In genomic region chr14:93045965-93046695, GRCh38 we compare ENCODE assay signal across 11 cellular contexts.
DNase-seq lines count a peak whose midpoint lies in the region; ATAC-seq and TF ChIP-seq lines count a peak whose summit lies in the region.
"Had no signal": no experiment of that assay in that cellular context is flagged by ENCODE, and none has a peak within 500 bp of the region (broad histone marks: within the 10 kb centered on the region; RNA-seq: fewer than 3 reads in every experiment).

No MANE protein-coding gene starts in this region.

- H3K27me3 ChIP-seq in left lung: no peaks in the 10 kb centered on the region
- H3K27me3 ChIP-seq: gastrocnemius medialis had no signal

- ATAC-seq in left lung: peak; percentile 13
- ATAC-seq in GM19023 (IDR thresholded peaks at IDR 0.05; ENCODE audit: unreplicated experiment): no peak
- no peak for ATAC-seq in GM21447 (IDR thresholded peaks at IDR 0.05; ENCODE audit: unreplicated experiment)
- ATAC-seq: gastrocnemius medialis had no signal

- no peak overlapping the region for H3K27ac ChIP-seq in left lung
- H3K27ac ChIP-seq: gastrocnemius medialis, HL-60 had no signal

- H3K4me1 ChIP-seq in left lung: peaks cover 27 to 55% of the 10 kb centered on the region in 2 donors

- intact Hi-C loops in left lung (cut with DNase I): no loop called here

- TF ChIP-seq CTCF in AG10803 (conservative IDR thresholded peaks at IDR 0.05; ENCODE audit: low read length): no peak
- TF ChIP-seq CTCF in cardiac fibroblast (IDR thresholded peaks at IDR 0.05; ENCODE audit: low read depth, low read length): no peak
- no peak for TF ChIP-seq CTCF in left lung (IDR thresholded peaks at IDR 0.05)

- DNase-seq in AG10803 (ENCODE audit: low read depth) (peak; percentile 74), LHCN-M2 (ENCODE audit: low read depth) (peak; percentile 80), cardiac fibroblast (ENCODE audit: low read depth in 2 of 2) (peak; percentile 56 to 60), left lung (peak in 1 of 2 donors; percentile 58), NCI-H446 (lab: John Stamatoyannopoulos, UW) (no peak)
- no peak for DNase-seq in activated CD4-positive, CD25-positive, alpha-beta regulatory T cell treated with anti-CD3 and anti-CD28 coated beads, Interleukin-2, amount 50 U/mL, for 72 hours
- DNase-seq: gastrocnemius medialis, NCI-H774 had no signal

- H3K9me3 ChIP-seq in left lung: no peaks in the 10 kb centered on the region
- H3K9me3 ChIP-seq: gastrocnemius medialis had no signal

- no peaks in the 10 kb centered on the region for H3K36me3 ChIP-seq in left lung
- H3K36me3 ChIP-seq: gastrocnemius medialis had no signal

- H3K4me3 ChIP-seq in AG10803 (ENCODE audit: low read length) (no peak overlapping the region), cardiac fibroblast (replicated peaks in 1 of 2; ENCODE audit: low read depth in 2 of 2, low read length in 2 of 2) (no peak overlapping the region), left lung (no peak overlapping the region)
- H3K4me3 ChIP-seq: gastrocnemius medialis had no signal

Comparison
In these comparisons a context has a peak if more than half of its experiments do, and no peak if none do; other contexts are left out.
1. DNase-seq: peak in AG10803 (single experiment), LHCN-M2 (single experiment) and cardiac fibroblast (2 of 2); none in activated CD4-positive, CD25-positive, alpha-beta regulatory T cell treated with anti-CD3 and anti-CD28 coated beads, Interleukin-2, amount 50 U/mL, for 72 hours (single experiment) and NCI-H446 (0 of 2).